13 cellular contexts compared by ENCODE assay signal in the genomic region with DNA sequence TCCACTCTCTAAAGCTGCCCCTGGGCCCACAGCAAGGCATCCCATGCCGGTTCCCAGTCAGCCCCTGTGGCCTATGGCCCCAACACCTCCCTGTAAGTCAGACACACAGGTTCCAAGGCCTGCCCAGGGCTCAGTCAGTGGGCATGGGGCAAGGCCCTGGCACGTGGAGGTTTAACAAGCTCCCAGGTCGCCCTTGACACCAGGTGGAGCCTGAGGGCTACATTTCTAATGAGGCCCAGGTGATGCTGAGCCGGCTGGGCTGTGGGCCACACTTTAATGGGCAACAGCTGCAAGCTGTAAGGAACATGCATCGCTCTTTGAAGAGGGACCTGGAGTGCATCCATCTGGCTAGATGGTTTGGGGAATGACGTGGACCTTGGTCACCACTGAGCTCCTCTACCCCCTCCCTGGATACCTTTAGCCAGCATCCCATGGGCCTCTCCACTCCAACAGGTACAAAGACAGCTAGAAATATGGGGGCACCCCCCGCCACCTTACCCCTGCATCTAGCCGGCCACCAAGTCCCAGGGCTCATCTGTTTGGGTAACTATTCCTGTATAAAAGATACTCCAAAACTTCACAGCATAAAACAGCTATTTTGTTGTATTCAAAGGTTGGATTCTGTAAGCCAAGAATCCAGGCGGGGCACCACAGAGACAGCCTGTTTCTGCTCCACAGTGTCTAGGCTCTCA.
DNase-seq lines count a peak whose midpoint lies in the region; ATAC-seq, FAIRE-seq and TF ChIP-seq lines count a peak whose summit lies in the region.
"Had no signal": no experiment of that assay in that cellular context is flagged by ENCODE, and none has a peak within 500 bp of the region (broad histone marks: within the 10 kb centered on the region; RNA-seq: fewer than 3 reads in every experiment).

No MANE protein-coding gene starts in this region.

- BruUV-seq in GM12878 (replicated peaks; lab: Mats Ljungman, UMichigan): no TSS peak

- 60% methylated on average over 9 of the region's 9 CpGs for WGBS in GM12878 (ENCODE audit: insufficient coverage, insufficient replicate concordance, low lambda C conversion rate, missing lambda C conversion rate)

- POLR2A ChIA-PET in GM12878 (lab: Charles Lee): no interaction called here

- H3K36me3 ChIP-seq in GM12878 (ENCODE audit: control insufficient read depth in 2 of 2, insufficient read depth in 2 of 2, low read length in 1 of 2): no peaks in the 10 kb centered on the region
- H3K36me3 ChIP-seq: neutrophil, suprapubic skin had no signal

- intact Hi-C loops in GM12878 (cut with micrococcal nuclease; ENCODE audit: unreplicated experiment): no loop called here

- FAIRE-seq in GM12878 (lab: Jason Lieb, UNC): no peak

- no peak overlapping the region for H2AFZ ChIP-seq in GM12878 (ENCODE audit: control insufficient read depth, low read depth, low read length)

- TF ChIP-seq EP300 in GM12878 (IDR thresholded peaks at IDR 0.05; ENCODE audit: borderline replicate concordance in 1 of 2, control insufficient read depth in 1 of 2, low read depth in 2 of 2, low read length in 2 of 2): no peak

- no peak overlapping the region for H3K4me2 ChIP-seq in GM12878 (ENCODE audit: control insufficient read depth, insufficient read depth)

- H3K27ac ChIP-seq in GM12878 (ENCODE audit: control insufficient read depth, insufficient read depth): no peak overlapping the region
- H3K27ac ChIP-seq: neutrophil, suprapubic skin had no signal

- peaks cover 5% of the 10 kb centered on the region; the same call in 1 of the 2 replicates for H3K4me1 ChIP-seq in GM12878 (ENCODE audit: control insufficient read depth, insufficient read depth, low read length)

- H3K4me3 ChIP-seq in GM12878: no peak overlapping the region
- H3K4me3 ChIP-seq: suprapubic skin had no signal

- H4K20me1 ChIP-seq in GM12878 (ENCODE audit: control insufficient read depth, insufficient read depth): no peaks in the 10 kb centered on the region

- H3K9ac ChIP-seq in GM12878 (ENCODE audit: control insufficient read depth, insufficient read depth, low read length): no peak overlapping the region

- peaks cover 10% of the 10 kb centered on the region; the same call in 2 of the 3 replicates for H3K9me3 ChIP-seq in GM12878 (replicated peaks; ENCODE audit: control insufficient read depth, insufficient read depth, low read length)
- H3K9me3 ChIP-seq: neutrophil, suprapubic skin had no signal

- in situ Hi-C loops in GM12878 (cut with MboI): no loop called here

- no peak; the same call in 1 of the 2 replicates for TF ChIP-seq RAD21 in GM12878 (IDR thresholded peaks at IDR 0.05; ENCODE audit: insufficient read depth, low read depth, low read length)

- CTCF ChIA-PET in GM12878 (lab: Yijun Ruan, JAX): interaction anchor here (1.1 to 2.2 kb wide), 3 partner anchors 11 to 107 kb away, joined by 3 to 8 read pairs (median 3); no protein-coding TSS in a partner anchor

- peak in 1 of 3 experiments; percentile 15; a peak in 1 of 6 replicates for TF ChIP-seq CTCF in GM12878 (IDR thresholded peaks at IDR 0.05 in 2 of 3, conservative IDR thresholded peaks at IDR 0.05 in 1 of 3; ENCODE audit: control insufficient read depth in 2 of 3, extremely low read depth in 1 of 3, insufficient read depth in 1 of 3, low read depth in 3 of 3, low read length in 3 of 3)

- no peaks in the 10 kb centered on the region for H3K79me2 ChIP-seq in GM12878 (ENCODE audit: control insufficient read depth, insufficient read depth, low read length)

- ATAC-seq in GM12878: peak; percentile 45; the same call in 1 of the 3 replicates
- ATAC-seq: activated T-helper 17 cell treated with anti-CD3 and anti-CD28 coated beads, Interleukin-2, amount 50 U/mL, for 72 hours had no signal

- RAD21 ChIA-PET in GM12878 (lab: Charles Lee; ENCODE audit: unreplicated experiment): interaction anchor here (1.9 kb wide), 1 partner anchor 93 kb away, joined by 5 read pairs; no protein-coding TSS in a partner anchor

- TF ChIP-seq POLR2A in GM12878 (IDR thresholded peaks at IDR 0.05; ENCODE audit: low read depth, low read length): no peak

- H3K27me3 ChIP-seq in GM12878 (replicated peaks in 1 of 2; ENCODE audit: control insufficient read depth in 2 of 2, insufficient read depth in 2 of 2, low read length in 1 of 2): no peaks in the 10 kb centered on the region
- H3K27me3 ChIP-seq: neutrophil, suprapubic skin had no signal

- SMC1A ChIA-PET in GM12878 (lab: Charles Lee; ENCODE audit: uncharacterized antibody, unreplicated experiment): interaction anchor here (1.1 kb wide), 1 partner anchor 27 kb away, joined by 3 read pairs; no protein-coding TSS in a partner anchor

- DNase-seq in NCI-H748 (lab: John Stamatoyannopoulos, UW; ENCODE audit: unreplicated experiment): peak; percentile 5
- no peak for DNase-seq in NCI-H748 treated with DMSO at 0.1 percent for 48 hours (lab: John Stamatoyannopoulos, UW)
- DNase-seq in NCI-H1436 (lab: John Stamatoyannopoulos, UW): peak; percentile 78
- no peak for DNase-seq in GM12878 (ENCODE audit: low read depth, low spot score)
- DNase-seq in myocyte (ENCODE audit: low read depth): peak; percentile 43
- DNase-seq in HUDEP-2 (lab: John Stamatoyannopoulos, UW; ENCODE audit: unreplicated experiment in 76 of 76): no peak
- no peak for DNase-seq in GF-D8 (lab: John Stamatoyannopoulos, UW)
- no peak for DNase-seq in ecto neural progenitor cell (ENCODE audit: low spot score)
- DNase-seq: dermis blood vessel endothelial cell, T-helper 9 cell had no signal

TF ChIP-seq in GM12878, 131 proteins besides CTCF, POLR2A, EP300 and RAD21:
- TF ChIP-seq CHD4 (IDR thresholded peaks at IDR 0.05) (no peak), SP1 (IDR thresholded peaks at IDR 0.05; ENCODE audit: low read depth, low read length) (no peak), FOXM1 (IDR thresholded peaks at IDR 0.05; ENCODE audit: low read depth, low read length) (no peak), JUNB (IDR thresholded peaks at IDR 0.05) (no peak), ZZZ3 (IDR thresholded peaks at IDR 0.05; ENCODE audit: control insufficient read depth, insufficient read length, low read depth) (no peak), PML (IDR thresholded peaks at IDR 0.05; ENCODE audit: low read length) (no peak), IKZF2 (IDR thresholded peaks at IDR 0.05) (no peak), ETV6 (conservative IDR thresholded peaks at IDR 0.05 in 1 of 2, IDR thresholded peaks at IDR 0.05 in 1 of 2; ENCODE audit: borderline replicate concordance in 1 of 2, low read depth in 1 of 2) (no peak), NR2F1 (conservative IDR thresholded peaks at IDR 0.05) (no peak), NR2C2 (IDR thresholded peaks at IDR 0.05; ENCODE audit: borderline replicate concordance, control insufficient read depth, insufficient read length, low read depth) (no peak), LARP7 (IDR thresholded peaks at IDR 0.05) (no peak)
- TF ChIP-seq, protein P1, sequence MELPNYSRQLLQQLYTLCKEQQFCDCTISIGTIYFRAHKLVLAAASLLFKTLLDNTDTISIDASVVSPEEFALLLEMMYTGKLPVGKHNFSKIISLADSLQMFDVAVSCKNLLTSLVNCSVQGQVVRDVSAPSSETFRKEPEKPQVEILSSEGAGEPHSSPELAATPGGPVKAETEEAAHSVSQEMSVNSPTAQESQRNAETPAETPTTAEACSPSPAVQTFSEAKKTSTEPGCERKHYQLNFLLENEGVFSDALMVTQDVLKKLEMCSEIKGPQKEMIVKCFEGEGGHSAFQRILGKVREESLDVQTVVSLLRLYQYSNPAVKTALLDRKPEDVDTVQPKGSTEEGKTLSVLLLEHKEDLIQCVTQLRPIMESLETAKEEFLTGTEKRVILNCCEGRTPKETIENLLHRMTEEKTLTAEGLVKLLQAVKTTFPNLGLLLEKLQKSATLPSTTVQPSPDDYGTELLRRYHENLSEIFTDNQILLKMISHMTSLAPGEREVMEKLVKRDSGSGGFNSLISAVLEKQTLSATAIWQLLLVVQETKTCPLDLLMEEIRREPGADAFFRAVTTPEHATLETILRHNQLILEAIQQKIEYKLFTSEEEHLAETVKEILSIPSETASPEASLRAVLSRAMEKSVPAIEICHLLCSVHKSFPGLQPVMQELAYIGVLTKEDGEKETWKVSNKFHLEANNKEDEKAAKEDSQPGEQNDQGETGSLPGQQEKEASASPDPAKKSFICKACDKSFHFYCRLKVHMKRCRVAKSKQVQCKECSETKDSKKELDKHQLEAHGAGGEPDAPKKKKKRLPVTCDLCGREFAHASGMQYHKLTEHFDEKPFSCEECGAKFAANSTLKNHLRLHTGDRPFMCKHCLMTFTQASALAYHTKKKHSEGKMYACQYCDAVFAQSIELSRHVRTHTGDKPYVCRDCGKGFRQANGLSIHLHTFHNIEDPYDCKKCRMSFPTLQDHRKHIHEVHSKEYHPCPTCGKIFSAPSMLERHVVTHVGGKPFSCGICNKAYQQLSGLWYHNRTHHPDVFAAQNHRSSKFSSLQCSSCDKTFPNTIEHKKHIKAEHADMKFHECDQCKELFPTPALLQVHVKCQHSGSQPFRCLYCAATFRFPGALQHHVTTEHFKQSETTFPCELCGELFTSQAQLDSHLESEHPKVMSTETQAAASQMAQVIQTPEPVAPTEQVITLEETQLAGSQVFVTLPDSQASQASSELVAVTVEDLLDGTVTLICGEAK (IDR thresholded peaks at IDR 0.05; ENCODE audit: borderline replicate concordance): no peak
- TF ChIP-seq, protein P2, sequence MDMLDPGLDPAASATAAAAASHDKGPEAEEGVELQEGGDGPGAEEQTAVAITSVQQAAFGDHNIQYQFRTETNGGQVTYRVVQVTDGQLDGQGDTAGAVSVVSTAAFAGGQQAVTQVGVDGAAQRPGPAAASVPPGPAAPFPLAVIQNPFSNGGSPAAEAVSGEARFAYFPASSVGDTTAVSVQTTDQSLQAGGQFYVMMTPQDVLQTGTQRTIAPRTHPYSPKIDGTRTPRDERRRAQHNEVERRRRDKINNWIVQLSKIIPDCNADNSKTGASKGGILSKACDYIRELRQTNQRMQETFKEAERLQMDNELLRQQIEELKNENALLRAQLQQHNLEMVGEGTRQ (IDR thresholded peaks at IDR 0.05; ENCODE audit: borderline replicate concordance, low read depth, low read length): no peak

Comparison
In these comparisons a context has a peak if more than half of its experiments do, and no peak if none do; other contexts are left out.
1. DNase-seq: peak in NCI-H748 (single experiment), NCI-H1436 (single experiment) and myocyte (single experiment); none in NCI-H748 treated with DMSO at 0.1 percent for 48 hours (single experiment), GM12878 (single experiment), HUDEP-2 (0 of 76), GF-D8 (single experiment) and ecto neural progenitor cell (single experiment).